In genomic region chr2:71930073-71930681, GRCh38 we compare ENCODE assay signal across 13 cellular contexts.
DNase-seq lines count a peak whose midpoint lies in the region; ATAC-seq, FAIRE-seq and TF ChIP-seq lines count a peak whose summit lies in the region.
"Had no signal": no experiment of that assay in that cellular context is flagged by ENCODE, and none has a peak within 500 bp of the region (broad histone marks: within the 10 kb centered on the region; RNA-seq: fewer than 3 reads in every experiment).

No MANE protein-coding gene starts in this region.

- H3K9me1 ChIP-seq in K562 (ENCODE audit: control insufficient read depth, insufficient read depth, low read length) = no peaks in the 10 kb centered on the region

- H3K9me3 ChIP-seq in K562 (replicated peaks; ENCODE audit: control insufficient read depth, insufficient read depth, low read depth, low read length) (no peaks in the 10 kb centered on the region), testis (no peaks in the 10 kb centered on the region)

- TF ChIP-seq EP300 in K562 (IDR thresholded peaks at IDR 0.05; ENCODE audit: low read length) = no peak

- no peak for TF ChIP-seq CTCF in K562 (IDR thresholded peaks at IDR 0.05 in 2 of 3, conservative IDR thresholded peaks at IDR 0.05 in 1 of 3; ENCODE audit: insufficient read depth in 2 of 3, low read depth in 1 of 3, low read length in 3 of 3)
- TF ChIP-seq CTCF in testis (IDR thresholded peaks at IDR 0.05) = no peak

- H3K27ac ChIP-seq in K562 (ENCODE audit: extremely low read depth, low read depth, low read length) (no peak overlapping the region), testis (no peak overlapping the region)

- ATAC-seq in K562 = no peak
- no peak for ATAC-seq in GM21529 (IDR thresholded peaks at IDR 0.05; ENCODE audit: unreplicated experiment)
- no peak for ATAC-seq in HG03432 (IDR thresholded peaks at IDR 0.05; ENCODE audit: unreplicated experiment)
- ATAC-seq: activated CD4-positive, alpha-beta T cell treated with anti-CD3 and anti-CD28 coated beads for 36 hours; activated naive CD4-positive, alpha-beta T cell treated with anti-CD3 and anti-CD28 coated beads, Interleukin-2, amount 50 U/mL, for 72 hours had no signal

- H3K4me3 Mint-ChIP-seq in activated CD4-positive, alpha-beta T cell treated with anti-CD3 and anti-CD28 coated beads, Interleukin-2, amount 10 ng/mL, durations not matched to agents 24 days and 14 days = no peak overlapping the region
- H3K4me3 Mint-ChIP-seq: activated CD4-positive, alpha-beta T cell treated with anti-CD3 and anti-CD28 coated beads for 36 hours had no signal

- BruUV-seq in K562 (replicated peaks; lab: Mats Ljungman, UMichigan) = no TSS peak

- no peaks in the 10 kb centered on the region for H3K36me3 Mint-ChIP-seq in activated CD4-positive, alpha-beta T cell treated with anti-CD3 and anti-CD28 coated beads, Interleukin-2, amount 10 ng/mL, durations not matched to agents 24 days and 14 days (ENCODE audit: low read depth)
- H3K36me3 Mint-ChIP-seq: activated naive CD4-positive, alpha-beta T cell treated with anti-CD3 and anti-CD28 coated beads, Interleukin-2, amount 50 U/mL, for 72 hours had no signal

- peak; percentile 15 for DNase-seq in activated CD4-positive, alpha-beta T cell treated with anti-CD3 and anti-CD28 coated beads, Interleukin-2, amount 10 ng/mL, durations not matched to agents 24 days and 14 days
- DNase-seq in activated CD4-positive, alpha-beta T cell treated with anti-CD3 and anti-CD28 coated beads, Interleukin-2, amount 50 U/mL, for 48 hours = no peak
- DNase-seq in NCI-H1436 (lab: John Stamatoyannopoulos, UW) (peak; percentile 21), K562 (ENCODE audit: extremely low read depth in 1 of 4, low spot score in 3 of 4) (peak in 1 of 4 experiments; percentile 1), testis (no peak)
- DNase-seq in stimulated activated CD8-positive, alpha-beta memory T cell treated with anti-CD3 and anti-CD28 coated beads, Interleukin-4, amount 100 ng/mL, for 48 hours = peak; percentile 11
- DNase-seq: activated CD4-positive, alpha-beta T cell treated with anti-CD3 and anti-CD28 coated beads for 36 hours; midbrain; NCI-H187 had no signal

- H3K9me3 Mint-ChIP-seq in activated CD4-positive, alpha-beta T cell treated with anti-CD3 and anti-CD28 coated beads, Interleukin-2, amount 10 ng/mL, durations not matched to agents 24 days and 14 days = no peaks in the 10 kb centered on the region
- H3K9me3 Mint-ChIP-seq: activated naive CD4-positive, alpha-beta T cell treated with anti-CD3 and anti-CD28 coated beads, Interleukin-2, amount 50 U/mL, for 72 hours had no signal

- in situ Hi-C loops in K562 (cut with MboI) = no loop called here

- POLR2A ChIA-PET in K562 (lab: Yijun Ruan, JAX) = no interaction called here

- H3K79me2 ChIP-seq in K562 (ENCODE audit: control insufficient read depth, insufficient read depth, low read length) = no peaks in the 10 kb centered on the region

- no peak overlapping the region for H3K4me3 ChIP-seq in K562
- no peak overlapping the region for H3K4me3 ChIP-seq in testis

- no peak overlapping the region for H2AFZ ChIP-seq in K562 (ENCODE audit: low read depth, low read length)

- no peak overlapping the region for H3K4me2 ChIP-seq in K562 (ENCODE audit: insufficient read depth, low read length)

- H4K20me1 ChIP-seq in K562 (replicated peaks; ENCODE audit: control insufficient read depth, insufficient read depth, low read length) = no peaks in the 10 kb centered on the region

- WGBS in K562 (ENCODE audit: insufficient coverage, low coverage, missing lambda C conversion rate) = 9% methylated on average over 11 of the region's 11 CpGs
- WGBS in testis, 2 donors = 88 to 92% methylated on average over 6 to 11 of the region's 11 CpGs

- H3K9ac ChIP-seq in K562 (ENCODE audit: insufficient read depth in 1 of 2, low read depth in 2 of 2, low read length in 2 of 2) = no peak overlapping the region

- peaks cover 0 to 8% of the 10 kb centered on the region in 2 experiments; a peak in 3 of 5 replicates for H3K4me1 ChIP-seq in K562 (replicated peaks in 1 of 2; ENCODE audit: control insufficient read depth in 2 of 2, insufficient read depth in 2 of 2, low read length in 2 of 2)
- peaks cover 5% of the 10 kb centered on the region for H3K4me1 ChIP-seq in testis

- H3K4me1 Mint-ChIP-seq in activated CD4-positive, alpha-beta T cell treated with anti-CD3 and anti-CD28 coated beads, Interleukin-2, amount 10 ng/mL, durations not matched to agents 24 days and 14 days = no peaks in the 10 kb centered on the region
- H3K4me1 Mint-ChIP-seq: activated CD4-positive, alpha-beta T cell treated with anti-CD3 and anti-CD28 coated beads for 36 hours had no signal

- H3K27me3 ChIP-seq in K562 (ENCODE audit: control insufficient read depth in 2 of 2, insufficient read depth in 2 of 2, low read length in 2 of 2) = peaks cover 2 to 20% of the 10 kb centered on the region in 2 experiments; a peak in 3 of 5 replicates
- H3K27me3 ChIP-seq in testis = no peaks in the 10 kb centered on the region

- no peaks in the 10 kb centered on the region for H3K27me3 Mint-ChIP-seq in activated CD4-positive, alpha-beta T cell treated with anti-CD3 and anti-CD28 coated beads, Interleukin-2, amount 10 ng/mL, durations not matched to agents 24 days and 14 days
- H3K27me3 Mint-ChIP-seq: activated CD4-positive, alpha-beta T cell treated with anti-CD3 and anti-CD28 coated beads for 36 hours had no signal

- intact Hi-C loops in activated CD4-positive, alpha-beta T cell treated with anti-CD3 and anti-CD28 coated beads, Interleukin-2, amount 10 ng/mL, durations not matched to agents 24 days and 14 days (cut with micrococcal nuclease) = no loop called here
- intact Hi-C loops in K562 (cut with micrococcal nuclease) (no loop called here), testis (cut with DNase I; ENCODE audit: low total_unique reads) (no loop called here)

- no peak overlapping the region for H3K27ac Mint-ChIP-seq in activated CD4-positive, alpha-beta T cell treated with anti-CD3 and anti-CD28 coated beads, Interleukin-2, amount 10 ng/mL, durations not matched to agents 24 days and 14 days
- H3K27ac Mint-ChIP-seq: activated CD4-positive, alpha-beta T cell treated with anti-CD3 and anti-CD28 coated beads for 36 hours; activated naive CD4-positive, alpha-beta T cell treated with anti-CD3 and anti-CD28 coated beads, Interleukin-2, amount 50 U/mL, for 72 hours had no signal

- no peak for FAIRE-seq in K562 (lab: Jason Lieb, UNC)
- FAIRE-seq: colon had no signal

- TF ChIP-seq POLR2A in K562 (conservative IDR thresholded peaks at IDR 0.05) (no peak), testis (IDR thresholded peaks at IDR 0.05) (no peak)

- CTCF ChIA-PET in K562 (lab: Yijun Ruan, JAX; ENCODE audit: low intra/inter-chr PET ratio) = no interaction called here

- TF ChIP-seq RAD21 in K562 (CRISPR knock-in tag; conservative IDR thresholded peaks at IDR 0.05 in 1 of 2, IDR thresholded peaks at IDR 0.05 in 1 of 2) = no peak

- H3K36me3 ChIP-seq in K562 (ENCODE audit: control insufficient read depth, insufficient read depth, low read length) = no peaks in the 10 kb centered on the region
- H3K36me3 ChIP-seq in testis (ENCODE audit: low read depth, missing control alignments) = no peaks in the 10 kb centered on the region

TF ChIP-seq in K562, 482 proteins besides CTCF, POLR2A, EP300 and RAD21:
- peak; percentile 15; the same call in 1 of the 2 replicates for TF ChIP-seq VEZF1 (CRISPR knock-in tag; IDR thresholded peaks at IDR 0.05)
- no peak for TF ChIP-seq PHB2 (IDR thresholded peaks at IDR 0.05; ENCODE audit: low read depth)

Comparison
In these comparisons a context has a peak if more than half of its experiments do, and no peak if none do; other contexts are left out.
1. DNase-seq: peak in activated CD4-positive, alpha-beta T cell treated with anti-CD3 and anti-CD28 coated beads, Interleukin-2, amount 10 ng/mL, durations not matched to agents 24 days and 14 days (single experiment), NCI-H1436 (single experiment) and stimulated activated CD8-positive, alpha-beta memory T cell treated with anti-CD3 and anti-CD28 coated beads, Interleukin-4, amount 100 ng/mL, for 48 hours (single experiment); none in activated CD4-positive, alpha-beta T cell treated with anti-CD3 and anti-CD28 coated beads, Interleukin-2, amount 50 U/mL, for 48 hours (0 of 2) and testis (single experiment).